8 cellular contexts compared by ENCODE assay signal in the genomic region with DNA sequence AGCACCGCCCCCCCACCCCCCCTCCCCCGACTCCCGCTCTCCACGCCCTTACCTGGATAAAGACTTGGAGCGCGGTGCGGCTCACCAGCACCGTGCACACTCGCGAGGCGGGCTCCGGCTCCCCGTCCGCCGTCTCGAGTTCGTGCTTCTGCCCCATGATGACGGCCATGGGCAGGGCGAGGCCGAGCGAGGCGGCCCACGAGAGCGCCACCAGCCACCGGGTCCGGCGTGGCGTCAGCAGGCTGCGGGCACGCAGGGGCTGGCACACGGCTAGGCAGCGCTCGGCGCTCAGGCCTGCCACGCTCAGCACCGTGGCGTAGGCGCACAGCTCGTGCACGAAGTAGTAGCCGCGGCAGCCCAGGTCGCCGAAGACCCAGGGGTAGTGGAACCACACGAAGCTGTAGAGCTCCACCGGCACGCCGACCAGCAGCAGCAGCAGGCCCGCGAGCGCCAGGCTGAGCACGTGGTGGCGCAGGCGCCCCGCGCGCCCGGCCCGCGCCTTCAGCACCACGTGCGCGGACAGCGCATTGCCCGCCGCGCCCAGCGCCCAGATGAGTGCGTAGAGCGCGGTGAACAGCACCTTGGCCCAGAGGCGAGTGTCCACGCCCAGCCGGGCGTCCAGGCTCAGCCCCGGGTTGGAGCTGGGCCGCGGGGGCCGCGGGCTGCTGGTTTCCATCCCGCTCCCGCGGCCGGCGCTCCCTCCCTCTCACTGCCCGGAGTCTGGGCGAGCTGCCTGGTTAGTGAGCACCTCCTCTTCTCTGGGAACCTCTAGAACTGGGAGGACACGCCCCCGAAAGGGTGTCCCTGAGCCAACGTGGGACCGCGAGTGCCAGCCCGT. TPM values are rescaled to one million over a fixed set of nuclear protein-coding genes. Genes with fewer than 3 reads are reported as not detected.
DNase-seq lines count a peak whose midpoint lies in the region; ATAC-seq and TF ChIP-seq lines count a peak whose summit lies in the region.

A gene with protein sequence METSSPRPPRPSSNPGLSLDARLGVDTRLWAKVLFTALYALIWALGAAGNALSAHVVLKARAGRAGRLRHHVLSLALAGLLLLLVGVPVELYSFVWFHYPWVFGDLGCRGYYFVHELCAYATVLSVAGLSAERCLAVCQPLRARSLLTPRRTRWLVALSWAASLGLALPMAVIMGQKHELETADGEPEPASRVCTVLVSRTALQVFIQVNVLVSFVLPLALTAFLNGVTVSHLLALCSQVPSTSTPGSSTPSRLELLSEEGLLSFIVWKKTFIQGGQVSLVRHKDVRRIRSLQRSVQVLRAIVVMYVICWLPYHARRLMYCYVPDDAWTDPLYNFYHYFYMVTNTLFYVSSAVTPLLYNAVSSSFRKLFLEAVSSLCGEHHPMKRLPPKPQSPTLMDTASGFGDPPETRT (minus strand): TSS at position 742 of the 838 bp plus-strand sequence. CDS start 66 bp downstream, at position 676.

- H2BK5ac ChIP-seq in mesenchymal stem cell (ENCODE audit: low read depth, low read length, poor library complexity, severe bottlenecking) = no peak within 1 kb of the TSS

- peaks cover 10% of the 10 kb centered on the region for H3K27me3 Mint-ChIP-seq in endothelial cell (ENCODE audit: unreplicated experiment)

- no peak within 1 kb of the TSS for H4K91ac ChIP-seq in mesenchymal stem cell (ENCODE audit: low read length)

- H3K9me3 ChIP-seq in RWPE2 (ENCODE audit: severe bottlenecking) (no peaks in the 10 kb centered on the region), mesenchymal stem cell (ENCODE audit: control insufficient read depth, low read length) (no peaks in the 10 kb centered on the region), thoracic aorta (no peaks in the 10 kb centered on the region)

- no peak within 1 kb of the TSS for H3K23ac ChIP-seq in mesenchymal stem cell (ENCODE audit: low read length in 2 of 2)

- H3K14ac ChIP-seq in mesenchymal stem cell (ENCODE audit: low read length in 2 of 2) = no peak within 1 kb of the TSS

- H3K79me1 ChIP-seq in mesenchymal stem cell (replicated peaks; ENCODE audit: low read length, poor library complexity, severe bottlenecking) = no peaks in the 10 kb centered on the region

- no peaks in the 10 kb centered on the region for H3K36me3 ChIP-seq in RWPE2 (ENCODE audit: low read depth)
- peaks cover 0 to 4% of the 10 kb centered on the region in 2 experiments for H3K36me3 ChIP-seq in mesenchymal stem cell (ENCODE audit: control insufficient read depth in 1 of 2, insufficient read depth in 2 of 2, low read depth in 1 of 2, low read length in 2 of 2)
- no peaks in the 10 kb centered on the region for H3K36me3 ChIP-seq in thoracic aorta

- no peak within 1 kb of the TSS for H3K4me2 ChIP-seq in mesenchymal stem cell (ENCODE audit: low read length, poor library complexity, severe bottlenecking)

- no peak for TF ChIP-seq CTCF in RWPE2 (IDR thresholded peaks at IDR 0.05; ENCODE audit: poor library complexity, severe bottlenecking)
- no peak for TF ChIP-seq CTCF in endothelial cell (IDR thresholded peaks at IDR 0.05; ENCODE audit: unreplicated experiment)
- peak; percentile 22 for TF ChIP-seq CTCF in thoracic aorta (IDR thresholded peaks at IDR 0.05)

- no peaks in the 10 kb centered on the region for H3K9me3 Mint-ChIP-seq in endothelial cell (ENCODE audit: unreplicated experiment)

- H3K27ac ChIP-seq in RWPE2 (ENCODE audit: poor library complexity, severe bottlenecking) (no peak within 1 kb of the TSS), mesenchymal stem cell (ENCODE audit: low read length, poor library complexity, severe bottlenecking) (no peak within 1 kb of the TSS), thoracic aorta (no peak within 1 kb of the TSS)

- H3K36me3 Mint-ChIP-seq in endothelial cell (ENCODE audit: low read depth, unreplicated experiment) = peaks cover 5% of the 10 kb centered on the region

- H3K4ac ChIP-seq in mesenchymal stem cell (ENCODE audit: low read depth in 1 of 2, low read length in 2 of 2) = no peak within 1 kb of the TSS

- H3K4me1 Mint-ChIP-seq in endothelial cell (ENCODE audit: unreplicated experiment) = peaks cover 4% of the 10 kb centered on the region

- no peak within 1 kb of the TSS for H3K9ac ChIP-seq in mesenchymal stem cell (ENCODE audit: low read length)

- H3K27me3 ChIP-seq in RWPE2 (ENCODE audit: insufficient read depth, poor library complexity, severe bottlenecking) (peaks cover 26% of the 10 kb centered on the region), mesenchymal stem cell (ENCODE audit: control insufficient read depth in 1 of 2, insufficient read depth in 1 of 2, low read length in 2 of 2) (peaks cover 35 to 72% of the 10 kb centered on the region in 2 experiments), thoracic aorta (replicated peaks; ENCODE audit: insufficient read depth) (no peaks in the 10 kb centered on the region)

- peak within 1 kb of the TSS; percentile 52 for H3K4me3 Mint-ChIP-seq in endothelial cell (ENCODE audit: unreplicated experiment)

- peak; percentile 66 for DNase-seq in Ammon's horn (ENCODE audit: low spot score)
- DNase-seq in RWPE2 (ENCODE audit: low spot score) = no peak
- peak; percentile 77 for DNase-seq in endothelial cell (ENCODE audit: low spot score)
- DNase-seq in mesenchymal stem cell = peak; percentile 54
- DNase-seq in thoracic aorta (ENCODE audit: low spot score) = no peak
- DNase-seq in stimulated activated naive CD4-positive, alpha-beta T cell treated with Interleukin-2 at 50 U/mL for 16 hours (lab: John Stamatoyannopoulos, UW) = no peak
- DNase-seq in GOT3 (lab: John Stamatoyannopoulos, UW) = no peak
- no peak for DNase-seq in cortex of kidney (lab: John Stamatoyannopoulos, UW)

- H3K4me3 ChIP-seq in RWPE2 (ENCODE audit: severe bottlenecking) (no peak within 1 kb of the TSS), mesenchymal stem cell (ENCODE audit: insufficient read depth in 1 of 2, low read depth in 1 of 2, low read length in 2 of 2) (peak within 1 kb of the TSS; percentile 15 to 24), thoracic aorta (peak within 1 kb of the TSS; percentile 27)

- H2AK5ac ChIP-seq in mesenchymal stem cell (ENCODE audit: low read length, severe bottlenecking) = no peak within 1 kb of the TSS

- no peak within 1 kb of the TSS for H3K27ac Mint-ChIP-seq in endothelial cell (ENCODE audit: unreplicated experiment)

- no peak within 1 kb of the TSS for H2BK120ac ChIP-seq in mesenchymal stem cell (ENCODE audit: low read depth, low read length)

- H2BK12ac ChIP-seq in mesenchymal stem cell (ENCODE audit: low read length in 2 of 2) = no peak within 1 kb of the TSS

- WGBS in mesenchymal stem cell = 37% methylated on average over 86 of the region's 93 CpGs

- H2BK15ac ChIP-seq in mesenchymal stem cell (ENCODE audit: low read depth, poor library complexity, severe bottlenecking) = no peak within 1 kb of the TSS

- no peak within 1 kb of the TSS for H4K8ac ChIP-seq in mesenchymal stem cell (ENCODE audit: low read length)

- ATAC-seq in RWPE2 (ENCODE audit: low read depth) (peak; percentile 81), thoracic aorta (ENCODE audit: insufficient number of reproducible peaks, low FRiP score, low read depth) (no peak)

- no peak within 1 kb of the TSS for H3K18ac ChIP-seq in mesenchymal stem cell (ENCODE audit: low read depth in 1 of 2, low read length in 2 of 2)

- H3K4me1 ChIP-seq in RWPE2 (ENCODE audit: insufficient read depth, poor library complexity, severe bottlenecking) = no peaks in the 10 kb centered on the region
- peaks cover 8% of the 10 kb centered on the region for H3K4me1 ChIP-seq in mesenchymal stem cell (ENCODE audit: control insufficient read depth, insufficient read depth, low read depth, low read length)
- peaks cover 0 to 8% of the 10 kb centered on the region in 2 donors for H3K4me1 ChIP-seq in thoracic aorta (ENCODE audit: control insufficient read depth in 1 of 2, low read depth in 2 of 2)

- no peak within 1 kb of the TSS for H2AFZ ChIP-seq in mesenchymal stem cell (ENCODE audit: low read depth, low read length)

RNA-seq across cellular contexts. Expression of the gene that starts here (rescaled TPM):
- total RNA-seq in endothelial cell (ENCODE audit: unreplicated experiment) = not detected
- polyA plus RNA-seq in mesenchymal stem cell (2013, experiment 1 of 2) = not detected
- polyA plus RNA-seq in mesenchymal stem cell (2013, experiment 2 of 2) = not detected
- total RNA-seq in thoracic aorta = not detected

Comparison
In these comparisons a context has a peak if more than half of its experiments do, and no peak if none do; other contexts are left out.
1. Peak in DNase-seq in endothelial cell; RNA of the gene not detected or under 1 TPM.
2. DNase-seq: peak in Ammon's horn (single experiment) and mesenchymal stem cell (single experiment); none in RWPE2 (single experiment), thoracic aorta (single experiment), stimulated activated naive CD4-positive, alpha-beta T cell treated with Interleukin-2 at 50 U/mL for 16 hours (single experiment), GOT3 (single experiment) and cortex of kidney (single experiment).